18 cellular contexts compared by ENCODE assay signal in genomic region chr2:120880381-120880780, GRCh38.
DNase-seq lines count a peak whose midpoint lies in the region; ATAC-seq lines count a peak whose summit lies in the region.
"Had no signal": no experiment of that assay in that cellular context is flagged by ENCODE, and none has a peak within 500 bp of the region (broad histone marks: within the 10 kb centered on the region; RNA-seq: fewer than 3 reads in every experiment).

No MANE protein-coding gene starts in this region.

- intact Hi-C loops in posterior vena cava (cut with DNase I): no loop called here

- ATAC-seq in HG02852 (IDR thresholded peaks at IDR 0.05; ENCODE audit: unreplicated experiment) (no peak), GM18873 (IDR thresholded peaks at IDR 0.05; ENCODE audit: low FRiP score, unreplicated experiment) (no peak)
- ATAC-seq: left colon, Panc1 had no signal

- peak; percentile 25 for DNase-seq in H4 (ENCODE audit: low spot score)
- peak; percentile 65 for DNase-seq in NCI-H82 treated with DMSO at 0.1 percent for 48 hours (lab: John Stamatoyannopoulos, UW; ENCODE audit: unreplicated experiment)
- peak; percentile 23 for DNase-seq in cerebellum (ENCODE audit: low spot score)
- peak; percentile 66 for DNase-seq in posterior vena cava (ENCODE audit: low spot score)
- DNase-seq in SIG-M5 treated with dmso at 0.1 percent for 504 hours (lab: John Stamatoyannopoulos, UW; ENCODE audit: unreplicated experiment): no peak
- no peak for DNase-seq in NCI-H1930 (lab: John Stamatoyannopoulos, UW)
- DNase-seq: activated CD4-positive, alpha-beta T cell treated with anti-CD3 and anti-CD28 coated beads, Interleukin-2, amount 50 U/mL, for 4 hours; activated CD8-positive, alpha-beta memory T cell treated with anti-CD3 and anti-CD28 coated beads, Interleukin-2, amount 50 U/mL, for 4 hours; activated naive CD8-positive, alpha-beta T cell treated with anti-CD3 and anti-CD28 coated beads, Interleukin-2, amount 10 ng/mL, durations not matched to agents 7 days and 5 days; CD4-positive, alpha-beta memory T cell; left colon; NCI-H1092 treated with DMSO at 0.1 percent for 48 hours; NK-92 treated with Interleukin-12 subunit alpha and Interleukin-12 subunit beta, amount 100 ng/mL, for 24 hours; stimulated activated CD4-positive, alpha-beta T cell treated with anti-CD3 and anti-CD28 coated beads, Interleukin-2, amount 100 ng/mL, for 24 hours; stimulated activated naive CD4-positive, alpha-beta T cell had no signal

Comparison
In these comparisons a context has a peak if more than half of its experiments do, and no peak if none do; other contexts are left out.
1. DNase-seq: peak in H4 (single experiment), NCI-H82 treated with DMSO at 0.1 percent for 48 hours (single experiment), cerebellum (single experiment) and posterior vena cava (single experiment); none in SIG-M5 treated with dmso at 0.1 percent for 504 hours (single experiment) and NCI-H1930 (0 of 2).